ENCODE assay signal across 8 cellular contexts in genomic region chr9:105694848-105695581, GRCh38. TPM values are rescaled to one million over a fixed set of nuclear protein-coding genes. Genes with fewer than 3 reads are reported as not detected.
DNase-seq lines count a peak whose midpoint lies in the region; ATAC-seq and TF ChIP-seq lines count a peak whose summit lies in the region.

No MANE protein-coding gene starts in this region.

- H3K27ac ChIP-seq in SJSA1 (no peak overlapping the region), ovary (peak overlapping the region; percentile 36 to 66), transverse colon (peak overlapping the region; percentile 75 to 84 (median 82))

- H3K4me1 Mint-ChIP-seq in activated naive CD4-positive, alpha-beta T cell treated with anti-CD3 and anti-CD28 coated beads, Interleukin-2, amount 50 U/mL, for 24 hours, result peaks cover 51% of the 10 kb centered on the region

- H3K36me3 Mint-ChIP-seq in activated naive CD4-positive, alpha-beta T cell treated with anti-CD3 and anti-CD28 coated beads, Interleukin-2, amount 50 U/mL, for 24 hours, result no peaks in the 10 kb centered on the region

- H3K4me1 ChIP-seq in SJSA1 (replicated peaks) (peaks cover 17% of the 10 kb centered on the region), ovary (ENCODE audit: insufficient read depth) (peaks cover 2% of the 10 kb centered on the region), transverse colon (peaks cover 10 to 36% (median 17%) of the 10 kb centered on the region in 4 donors)

- no peak for TF ChIP-seq CTCF in ovary (IDR thresholded peaks at IDR 0.05)
- no peak for TF ChIP-seq CTCF in transverse colon (IDR thresholded peaks at IDR 0.05)

- ATAC-seq in GM21423 (IDR thresholded peaks at IDR 0.05; ENCODE audit: unreplicated experiment) (peak; percentile 54), Right ventricle myocardium superior (ENCODE audit: poor library complexity) (peak; percentile 82)

- in situ Hi-C loops in transverse colon (cut with MboI; ENCODE audit: low pct_ligation_motif_present in 1 of 4, low pct_unique_long_range_greater_than_20kb in 1 of 4, low sequenced_read_pairs in 3 of 4), result no loop called here

- peak overlapping the region; percentile 93 for H3K4me3 Mint-ChIP-seq in activated naive CD4-positive, alpha-beta T cell treated with anti-CD3 and anti-CD28 coated beads, Interleukin-2, amount 50 U/mL, for 24 hours

- peaks cover 6% of the 10 kb centered on the region; the same call in 1 of the 2 replicates for H3K36me3 ChIP-seq in SJSA1
- H3K36me3 ChIP-seq in ovary, result no peaks in the 10 kb centered on the region
- H3K36me3 ChIP-seq in transverse colon, result no peaks in the 10 kb centered on the region

- DNase-seq in DMS 273 (lab: John Stamatoyannopoulos, UW; ENCODE audit: unreplicated experiment), result peak; percentile 75
- peak; percentile 62 for DNase-seq in HT1080 (ENCODE audit: low read depth)
- DNase-seq in SJSA1 (ENCODE audit: low read depth in 1 of 2, low spot score in 2 of 2), result peak; percentile 55 to 61
- DNase-seq in Right ventricle myocardium superior, result peak; percentile 81
- DNase-seq in ovary, result peak; percentile 65 to 79 (median 73)
- peak; percentile 67 for DNase-seq in transverse colon

- TF ChIP-seq EP300 in ovary (IDR thresholded peaks at IDR 0.05), result no peak
- no peak for TF ChIP-seq EP300 in transverse colon (IDR thresholded peaks at IDR 0.05; ENCODE audit: low read depth)

- H3K27me3 ChIP-seq in SJSA1 (replicated peaks), result peaks cover 17% of the 10 kb centered on the region
- H3K27me3 ChIP-seq in ovary, result no peaks in the 10 kb centered on the region
- peaks cover 25% of the 10 kb centered on the region for H3K27me3 ChIP-seq in transverse colon

- H3K27me3 Mint-ChIP-seq in activated naive CD4-positive, alpha-beta T cell treated with anti-CD3 and anti-CD28 coated beads, Interleukin-2, amount 50 U/mL, for 24 hours, result peaks cover 12% of the 10 kb centered on the region

- intact Hi-C loops in Right ventricle myocardium superior (cut with DNase I) (no loop called here), ovary (cut with DNase I) (no loop called here), transverse colon (cut with DNase I; ENCODE audit: low total_unique reads) (no loop called here)

- H3K9me3 Mint-ChIP-seq in activated naive CD4-positive, alpha-beta T cell treated with anti-CD3 and anti-CD28 coated beads, Interleukin-2, amount 50 U/mL, for 24 hours, result no peaks in the 10 kb centered on the region

- H3K4me3 ChIP-seq in SJSA1 (peak overlapping the region; percentile 83), ovary (peak overlapping the region; percentile 85), transverse colon (peak overlapping the region; percentile 70 to 82 (median 80))

- WGBS in ovary, 3 donors, result 1% methylated on average over 34 to 42 of the region's 42 CpGs
- WGBS in transverse colon (ENCODE audit: low coverage in 1 of 2), 2 donors, result 2 to 34% methylated on average over 3 to 28 of the region's 42 CpGs

- TF ChIP-seq POLR2A in ovary (IDR thresholded peaks at IDR 0.05), result peak; percentile 33
- TF ChIP-seq POLR2A in transverse colon (IDR thresholded peaks at IDR 0.05), result peak; percentile 49

- H3K27ac Mint-ChIP-seq in activated naive CD4-positive, alpha-beta T cell treated with anti-CD3 and anti-CD28 coated beads, Interleukin-2, amount 50 U/mL, for 24 hours, result peak overlapping the region; percentile 9

- H3K9me3 ChIP-seq in SJSA1 (replicated peaks) (no peaks in the 10 kb centered on the region), ovary (no peaks in the 10 kb centered on the region), transverse colon (no peaks in the 10 kb centered on the region)

RNA-seq across cellular contexts. Expression of gene TMEM38B, which starts 0.7 kb away (rescaled TPM):
- total RNA-seq in HT1080 (2014; rRNA removed; shearing (Covaris generic)), result 13.9 and 18.3 TPM in 2 replicates
- 12.7 and 16.2 TPM in 2 replicates for polyA plus RNA-seq in HT1080 (2015; cell fraction: cytosol; rRNA removed)
- 5.2 and 6.8 TPM in 2 replicates for polyA plus RNA-seq in HT1080 (2015; cell fraction: nucleus; rRNA removed)
- total RNA-seq in SJSA1 (2014; rRNA removed; shearing (Covaris generic)), result 34.6 and 45.9 TPM in 2 replicates
- total RNA-seq in Right ventricle myocardium superior (69.5 TPM), ovary (10 to 100 TPM; 10.1 to 28.5 (median 16.3) TPM), transverse colon (10 to 100 TPM; 25.2 to 36.6 (median 29.1) TPM)
- 10 to 100 TPM; 10.1 to 12.4 TPM for polyA plus RNA-seq in ovary

RNA-seq across cellular contexts. Expression of gene TAL2, which starts 32.8 kb away (rescaled TPM):
- total RNA-seq in HT1080 (2014; rRNA removed; shearing (Covaris generic)), result 0.57 TPM in 1 of 2 replicates, not detected in the other
- not detected in 2 replicates for polyA plus RNA-seq in HT1080 (2015; cell fraction: cytosol; rRNA removed)
- 1.0 TPM in 1 of 2 replicates, not detected in the other for polyA plus RNA-seq in HT1080 (2015; cell fraction: nucleus; rRNA removed)
- not detected in 2 replicates for total RNA-seq in SJSA1 (2014; rRNA removed; shearing (Covaris generic))
- total RNA-seq in Right ventricle myocardium superior, result 0.59 TPM
- 1 to 10 TPM in 1 of 7 donors, under 1 TPM in 1, not detected in 5; 0.52 to 1.0 TPM for total RNA-seq in ovary
- polyA plus RNA-seq in ovary, result under 1 TPM in 1 of 2 donors, not detected in 1; 0.45 TPM
- total RNA-seq in transverse colon, result not detected
